In the genomic region with DNA sequence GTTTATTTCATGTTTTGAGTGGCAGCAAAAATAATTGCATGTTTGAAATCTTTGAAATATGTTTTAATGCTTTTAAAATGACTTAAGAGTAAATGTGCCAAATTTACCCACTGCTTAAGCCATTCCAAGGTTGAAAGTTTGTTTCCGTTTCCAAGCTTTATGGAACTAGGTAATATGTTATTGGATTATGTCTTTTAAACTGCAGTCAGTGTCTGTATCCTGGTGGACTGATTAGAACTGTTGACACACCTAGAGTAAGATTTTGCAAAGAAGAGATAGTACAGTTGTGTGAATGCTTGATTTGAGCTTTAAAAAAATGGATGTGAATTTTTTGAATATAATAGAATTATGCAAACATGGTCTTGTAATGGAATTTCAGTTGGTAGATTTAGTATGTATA, we compare ENCODE assay signal across 27 cellular contexts.
"Had no signal": no experiment of that assay in that cellular context is flagged by ENCODE, and none has a peak within 500 bp of the region (broad histone marks: within the 10 kb centered on the region; RNA-seq: fewer than 3 reads in every experiment).

No MANE protein-coding gene starts in this region.

- H3K27me3 ChIP-seq: stomach, suprapubic skin, testis, thyroid gland, tibial artery, tibial nerve, transverse colon, upper lobe of left lung, upper lobe of right lung, uterus, vagina had no signal

- H3K9me3 ChIP-seq: testis, thyroid gland had no signal

- DNase-seq: stimulated activated CD4-positive, alpha-beta T cell treated with anti-CD3 and anti-CD28 coated beads, Interleukin-2, amount 100 ng/mL, for 48 hours; stimulated activated CD4-positive, alpha-beta T cell treated with anti-CD3 and anti-CD28 coated beads, Interleukin-4, amount 100 ng/mL, for 1 hour; stimulated activated CD4-positive, alpha-beta T cell treated with anti-CD3 and anti-CD28 coated beads, Interleukin-4, amount 100 ng/mL, for 24 hours; stimulated activated CD4-positive, alpha-beta T cell treated with anti-CD3 and anti-CD28 coated beads, Interleukin-4, amount 100 ng/mL, for 4 hours; stimulated activated CD8-positive, alpha-beta memory T cell treated with anti-CD3 and anti-CD28 coated beads, Interleukin-4, amount 100 ng/mL, for 48 hours; stimulated activated naive B cell treated with anti-CD40 and anti-IgM and Interleukin-4, amounts not matched to agents 10 μg/mL and 1 μg/mL and 100 μg/mL, for 72 hours; stimulated activated naive CD4-positive, alpha-beta T cell; stimulated activated naive CD4-positive, alpha-beta T cell treated with Interleukin-2 at 50 U/mL for 16 hours; stimulated activated naive CD8-positive, alpha-beta T cell treated with anti-CD3 and anti-CD28 coated beads, Interleukin-15, amount 100 ng/mL, for 72 hours; stimulated activated naive CD8-positive, alpha-beta T cell treated with anti-CD3 and anti-CD28 coated beads, Interleukin-15, Interleukin-2, amounts not matched to agents 100 U/mL and 50 U/mL, for 24 hours; stomach; substantia nigra; testis; thyroid gland; tibial artery; transverse colon; trophoblast cell; upper lobe of left lung; upper lobe of right lung; uterus had no signal

- H3K36me3 ChIP-seq: stomach, suprapubic skin, thoracic aorta, thyroid gland, transverse colon, upper lobe of left lung, upper lobe of right lung, uterus had no signal

- H3K27ac ChIP-seq: stomach, suprapubic skin, testis, thoracic aorta, thyroid gland, tibial artery, tibial nerve, transverse colon, upper lobe of left lung, upper lobe of right lung, uterus, vagina had no signal

- H3K4me1 ChIP-seq: stomach, suprapubic skin, testis, thyroid gland, tibial artery, tibial nerve, upper lobe of left lung, upper lobe of right lung, uterus, vagina had no signal

- FAIRE-seq: urothelium cell line had no signal

- H3K4me3 ChIP-seq: stomach, suprapubic skin, testis, thoracic aorta, thyroid gland, tibial artery, tibial nerve, transverse colon, upper lobe of left lung, upper lobe of right lung, uterus, vagina had no signal

- ATAC-seq: stimulated activated effector memory CD8-positive, alpha-beta T cell treated with anti-CD3 and anti-CD28 coated beads, Interleukin-12 subunit alpha, Interleukin-12 subunit beta, amount 100 ng/mL, for 72 hours; stimulated activated memory B cell treated with anti-CD40 and anti-IgM and Interleukin-4, amounts not matched to agents 10 μg/mL and 1 μg/mL and 100 μg/mL, for 72 hours; stimulated activated naive B cell treated with anti-CD40 and anti-IgM and Interleukin-4, amounts not matched to agents 10 μg/mL and 1 μg/mL and 100 μg/mL, for 72 hours; stimulated activated naive CD8-positive, alpha-beta T cell treated with anti-CD3 and anti-CD28 coated beads, Interleukin-15, amount 100 ng/mL, for 72 hours; stimulated activated naive CD8-positive, alpha-beta T cell treated with anti-CD3 and anti-CD28 coated beads, Interleukin-15, Interleukin-2, amounts not matched to agents 100 U/mL and 50 U/mL, for 24 hours; upper lobe of right lung had no signal
